Comparison of ENCODE assay signal across 8 cellular contexts in genomic region chr9:104093647-104094533, GRCh38. TPM values are rescaled to one million over a fixed set of nuclear protein-coding genes. Genes with fewer than 3 reads are reported as not detected.
DNase-seq lines count a peak whose midpoint lies in the region; ATAC-seq and TF ChIP-seq lines count a peak whose summit lies in the region.

SMC2 (plus strand) TSS chr9:104094309; CDS start chr9:104095385, 1,076 bp downstream.

- H3K27me3 Mint-ChIP-seq in effector memory CD8-positive, alpha-beta T cell, result peaks cover 0 to 5% of the 10 kb centered on the region in 2 donors
- H3K27me3 Mint-ChIP-seq in memory B cell, result peaks cover 2% of the 10 kb centered on the region

- H3K36me3 Mint-ChIP-seq in effector memory CD8-positive, alpha-beta T cell (ENCODE audit: insufficient read depth), result peaks cover 8% of the 10 kb centered on the region
- no peaks in the 10 kb centered on the region for H3K36me3 Mint-ChIP-seq in memory B cell

- peak within 1 kb of the TSS; percentile 96 to 99 for H3K4me3 Mint-ChIP-seq in effector memory CD8-positive, alpha-beta T cell
- peak within 1 kb of the TSS; percentile 98 for H3K4me3 Mint-ChIP-seq in memory B cell

- no peaks in the 10 kb centered on the region for H3K9me3 Mint-ChIP-seq in effector memory CD8-positive, alpha-beta T cell
- H3K9me3 Mint-ChIP-seq in memory B cell, result no peaks in the 10 kb centered on the region

- DNase-seq in CMK (ENCODE audit: low read depth) (peak; percentile 65), GM20000 (ENCODE audit: low spot score) (peak; percentile 91), HT-29 (ENCODE audit: low spot score) (peak; percentile 94), NOMO-1 (lab: John Stamatoyannopoulos, UW; ENCODE audit: unreplicated experiment in 2 of 2) (peak; percentile 92 to 95), memory B cell (ENCODE audit: low spot score in 2 of 2) (peak; percentile 94 to 95)
- DNase-seq in activated CD8-positive, alpha-beta memory T cell treated with anti-CD3 and anti-CD28 coated beads for 4 hours (ENCODE audit: low read depth in 2 of 2), result peak; percentile 84 to 87
- DNase-seq in effector memory CD8-positive, alpha-beta T cell, result peak; percentile 92 to 95 (median 92)
- DNase-seq in stimulated activated CD8-positive, alpha-beta memory T cell treated with anti-CD3 and anti-CD28 coated beads, Interleukin-12 subunit alpha, Interleukin-12 subunit beta, amount 100 ng/mL, for 24 hours (ENCODE audit: extremely low read depth), result peak; percentile 82

- peaks cover 11 to 19% of the 10 kb centered on the region in 2 donors for H3K4me1 Mint-ChIP-seq in effector memory CD8-positive, alpha-beta T cell (ENCODE audit: low read depth in 2 of 2)
- H3K4me1 Mint-ChIP-seq in memory B cell, result peaks cover 10% of the 10 kb centered on the region

- no peak for TF ChIP-seq CTCF in GM20000 (IDR thresholded peaks at IDR 0.05; ENCODE audit: extremely low read depth, missing control alignments)

- peak within 1 kb of the TSS; percentile 97 to 99 for H3K27ac Mint-ChIP-seq in effector memory CD8-positive, alpha-beta T cell
- peak within 1 kb of the TSS; percentile 95 for H3K27ac Mint-ChIP-seq in memory B cell

- peak; percentile 93 for ATAC-seq in effector memory CD8-positive, alpha-beta T cell (replicated peaks)
- peak; percentile 90 for ATAC-seq in memory B cell (ENCODE audit: low read depth)

RNA-seq across cellular contexts. Expression of gene SMC2, which starts in this region (rescaled TPM):
- 9.3 and 10.2 TPM in 2 replicates for total RNA-seq in HT-29 (2014; rRNA removed; shearing (Covaris generic))

Comparison
In these comparisons a context has a peak if more than half of its experiments do, and no peak if none do; other contexts are left out.
1. Peak in every context shown above with its lines: DNase-seq and ATAC-seq.